ENCODE assay signal across 13 cellular contexts in the genomic region with DNA sequence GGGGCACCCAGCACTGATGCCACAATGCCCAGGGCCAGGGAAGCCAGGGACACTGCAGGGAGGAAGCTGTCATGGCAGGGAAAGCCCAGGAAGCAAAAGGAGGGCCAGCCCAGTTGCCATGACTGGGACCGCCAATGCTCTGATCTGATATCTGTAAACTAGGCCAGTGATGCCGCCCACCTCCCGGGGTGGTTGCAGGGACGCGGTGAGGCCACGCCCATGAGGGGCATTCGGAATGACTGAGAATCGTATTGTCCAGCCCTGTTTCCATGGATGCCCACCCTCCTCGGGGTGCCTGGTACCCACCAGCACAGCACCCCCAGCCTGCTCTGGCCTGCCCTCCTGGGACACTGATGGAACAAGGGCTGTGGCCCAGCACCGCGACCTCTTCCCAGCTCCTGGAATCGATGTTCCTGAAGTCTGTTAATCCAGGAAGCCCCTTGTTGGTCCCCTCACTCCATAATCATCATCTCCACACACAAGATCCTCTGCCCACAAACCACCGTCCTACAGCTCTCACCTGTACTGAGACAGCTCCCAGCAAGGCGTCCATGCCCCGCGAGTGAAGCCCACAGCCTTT. TPM values are rescaled to one million over a fixed set of nuclear protein-coding genes. Genes with fewer than 3 reads are reported as not detected.
DNase-seq lines count a peak whose midpoint lies in the region; ATAC-seq and TF ChIP-seq lines count a peak whose summit lies in the region.
"Had no signal": no experiment of that assay in that cellular context is flagged by ENCODE, and none has a peak within 500 bp of the region (broad histone marks: within the 10 kb centered on the region; RNA-seq: fewer than 3 reads in every experiment).

No MANE protein-coding gene starts in this region.

- peaks cover 4% of the 10 kb centered on the region for H3K4me1 Mint-ChIP-seq in activated T-helper 17 cell treated with anti-CD3 and anti-CD28 coated beads, Interleukin-2, amount 50 U/mL, for 72 hours

- H3K4me3 ChIP-seq in HEK293 (ENCODE audit: low read depth, low read length), result no peak overlapping the region
- H3K4me3 ChIP-seq in gastroesophageal sphincter, result no peak overlapping the region
- H3K4me3 ChIP-seq in sigmoid colon, result no peak overlapping the region

- H3K9me3 ChIP-seq in HEK293 (ENCODE audit: control insufficient read depth, insufficient read depth, low read depth, low read length), result no peaks in the 10 kb centered on the region
- H3K9me3 ChIP-seq in gastroesophageal sphincter, result peaks cover 0 to 10% (median 0%) of the 10 kb centered on the region in 3 donors
- H3K9me3 ChIP-seq in sigmoid colon, result peaks cover 0 to 3% (median under 1%) of the 10 kb centered on the region in 4 donors

- TF ChIP-seq CTCF in C4-2B (conservative IDR thresholded peaks at IDR 0.05) (no peak), HEK293 (tag by site-specific recombination; IDR thresholded peaks at IDR 0.05) (no peak), gastroesophageal sphincter (IDR thresholded peaks at IDR 0.05) (no peak), sigmoid colon (IDR thresholded peaks at IDR 0.05) (no peak)

- intact Hi-C loops in sigmoid colon (cut with DNase I), result loop anchor here (2.0 to 5.0 kb wide), 2 partner anchors 91 to 143 kb away; a partner anchor contains a TSS

- ATAC-seq in gastroesophageal sphincter (no peak), HG03460 (IDR thresholded peaks at IDR 0.05; ENCODE audit: unreplicated experiment) (no peak)
- ATAC-seq in activated T-helper 17 cell treated with anti-CD3 and anti-CD28 coated beads, Interleukin-2, amount 50 U/mL, for 72 hours (replicated peaks), result no peak

- no peak overlapping the region for H3K27ac Mint-ChIP-seq in activated T-helper 17 cell treated with anti-CD3 and anti-CD28 coated beads, Interleukin-2, amount 50 U/mL, for 72 hours

- no peak for DNase-seq in sigmoid colon
- DNase-seq in amniotic stem cell (lab: John Stamatoyannopoulos, UW), result no peak
- DNase-seq in CD1c-positive myeloid dendritic cell (ENCODE audit: extremely low spot score), result no peak
- DNase-seq: CD4-positive, alpha-beta memory T cell; DMS79 treated with DMSO at 0.1 percent for 48 hours; NCI-H2227 treated with DMSO at 0.1 percent for 48 hours; NCI-H524 treated with DMSO at 0.1 percent for 48 hours had no signal

- peaks cover 10% of the 10 kb centered on the region for H3K9me3 Mint-ChIP-seq in activated T-helper 17 cell treated with anti-CD3 and anti-CD28 coated beads, Interleukin-2, amount 50 U/mL, for 72 hours

- peak overlapping the region; percentile 98 for H3K27ac ChIP-seq in C4-2B
- H3K27ac ChIP-seq in HEK293 (ENCODE audit: extremely low read depth, low read depth, low read length), result no peak overlapping the region
- peak overlapping the region in 3 of 4 donors; percentile 72 to 92 (median 82) for H3K27ac ChIP-seq in gastroesophageal sphincter
- H3K27ac ChIP-seq in sigmoid colon, result peak overlapping the region; percentile 77 to 90 (median 85)

- H3K4me1 ChIP-seq in HEK293 (ENCODE audit: control insufficient read depth, insufficient read depth, low read length) (no peaks in the 10 kb centered on the region), gastroesophageal sphincter (peaks cover 0 to 41% (median 16%) of the 10 kb centered on the region in 3 donors), sigmoid colon (peaks cover 0 to 38% (median 28%) of the 10 kb centered on the region in 4 donors)

- POLR2A ChIA-PET in HEK293 (lab: Yijun Ruan, JAX), result no interaction called here

- CTCF ChIA-PET in HEK293 (lab: Yijun Ruan, JAX), result no interaction called here

- no peaks in the 10 kb centered on the region for H3K27me3 Mint-ChIP-seq in activated T-helper 17 cell treated with anti-CD3 and anti-CD28 coated beads, Interleukin-2, amount 50 U/mL, for 72 hours
- H3K27me3 Mint-ChIP-seq: CD4-positive, alpha-beta memory T cell had no signal

- TF ChIP-seq POLR2A in gastroesophageal sphincter (IDR thresholded peaks at IDR 0.05), result no peak
- no peak for TF ChIP-seq POLR2A in sigmoid colon (IDR thresholded peaks at IDR 0.05)

- peaks cover 3% of the 10 kb centered on the region for H3K36me3 Mint-ChIP-seq in activated T-helper 17 cell treated with anti-CD3 and anti-CD28 coated beads, Interleukin-2, amount 50 U/mL, for 72 hours (ENCODE audit: low read depth)

- H3K27me3 ChIP-seq in gastroesophageal sphincter, result no peaks in the 10 kb centered on the region
- H3K27me3 ChIP-seq in sigmoid colon, result no peaks in the 10 kb centered on the region

- H3K36me3 ChIP-seq in HEK293 (ENCODE audit: control insufficient read depth in 2 of 2, insufficient read depth in 1 of 2, low read length in 2 of 2) (peaks cover 0 to 5% of the 10 kb centered on the region in 2 experiments; a peak in 1 of 3 replicates), gastroesophageal sphincter (peaks cover 0 to 9% of the 10 kb centered on the region in 2 donors), sigmoid colon (peaks cover 0 to 4% (median 0%) of the 10 kb centered on the region in 4 donors)

- TF ChIP-seq EP300 in gastroesophageal sphincter (IDR thresholded peaks at IDR 0.05), result no peak
- TF ChIP-seq EP300 in sigmoid colon (IDR thresholded peaks at IDR 0.05), result no peak

- H3K4me3 Mint-ChIP-seq in activated T-helper 17 cell treated with anti-CD3 and anti-CD28 coated beads, Interleukin-2, amount 50 U/mL, for 72 hours, result no peak overlapping the region
- H3K4me3 Mint-ChIP-seq: CD4-positive, alpha-beta memory T cell had no signal

- 92 to 97% methylated on average over 5 to 9 of the region's 16 CpGs for whole genome bisulfite sequencing in gastroesophageal sphincter (ENCODE audit: low coverage in 1 of 2), 2 donors
- WGBS in sigmoid colon, 2 donors, result 96 to 98% methylated on average over 16 of the region's 16 CpGs

TF ChIP-seq in HEK293, 187 proteins besides CTCF, POLR2A, EP300 and RAD21:
- TF ChIP-seq KLF1 (tag by site-specific recombination; IDR thresholded peaks at IDR 0.05), result 0 out of 2 replicates have a peak, but pooled peaks have one; percentile 18
- no peak for TF ChIP-seq ZNF654 (tag by site-specific recombination; IDR thresholded peaks at IDR 0.05; ENCODE audit: low read depth)

RNA-seq across cellular contexts. Expression of a gene that starts 48.7 kb away (rescaled TPM):
- total RNA-seq in gastroesophageal sphincter (1 to 10 TPM in 3 of 4 donors, not detected in 1; 1.8 TPM), sigmoid colon (1 to 10 TPM in 3 of 4 donors, under 1 TPM in 1; 0.99 to 5.0 (median 4.5) TPM)
- polyA plus RNA-seq in sigmoid colon, result 10 to 100 TPM; 36.0 to 55.4 (median 37.2) TPM
- total RNA-seq in activated T-helper 17 cell treated with anti-CD3 and anti-CD28 coated beads, Interleukin-2, amount 50 U/mL, for 72 hours, result not detected
- total RNA-seq: CD4-positive, alpha-beta memory T cell; HT1080 had no signal
- polyA plus RNA-seq: CD4-positive, alpha-beta memory T cell had no signal
